In the genomic region with DNA sequence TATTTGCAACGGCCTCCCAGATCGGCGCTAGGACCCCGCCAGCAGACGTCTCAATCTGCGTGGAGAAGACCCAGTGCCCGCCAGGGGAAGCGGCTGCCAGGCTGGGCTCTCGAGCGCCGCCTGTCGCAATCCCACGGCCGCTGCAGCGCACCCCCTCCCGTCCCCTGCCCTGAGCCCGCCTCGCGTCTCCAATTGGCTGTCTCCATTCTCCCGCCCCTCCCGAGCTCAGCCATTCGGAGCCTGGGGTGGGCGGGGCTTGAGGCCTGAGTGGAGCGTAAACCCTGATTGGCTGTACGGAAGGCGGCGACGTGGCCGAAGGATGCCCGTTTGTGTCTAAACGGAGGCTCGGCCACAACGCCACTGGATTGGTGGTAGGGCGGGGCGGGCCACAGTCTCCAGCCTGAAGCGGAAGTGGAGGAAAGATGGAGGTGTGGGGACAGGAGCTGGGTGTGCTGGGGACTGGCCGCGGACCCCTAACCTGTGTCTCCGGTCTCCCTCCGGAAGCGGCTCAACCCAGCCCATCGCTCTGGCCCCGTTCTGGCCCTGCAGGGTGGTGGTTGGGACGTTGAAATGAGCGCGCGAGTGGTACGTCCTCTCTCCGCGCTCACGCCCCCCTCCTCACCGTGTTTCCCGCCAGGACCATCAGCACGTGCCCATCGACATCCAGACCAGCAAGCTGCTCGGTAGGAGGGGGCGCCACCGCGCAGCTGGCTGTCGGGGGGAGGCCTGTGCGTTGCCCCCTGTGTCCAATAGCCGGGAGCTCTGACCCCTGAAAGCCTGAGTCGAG, we compare ENCODE assay signal across 7 cellular contexts. TPM values are rescaled to one million over a fixed set of nuclear protein-coding genes. Genes with fewer than 3 reads are reported as not detected.
DNase-seq lines count a peak whose midpoint lies in the region; ATAC-seq and TF ChIP-seq lines count a peak whose summit lies in the region.

Gene CDK5RAP3 (plus strand): TSS at position 389 of the 787 bp plus-strand sequence. CDS start 34 bp downstream, at position 423.

- ATAC-seq in GM18502 (IDR thresholded peaks at IDR 0.05; ENCODE audit: poor library complexity, unreplicated experiment) (peak; percentile 96), HG02973 (IDR thresholded peaks at IDR 0.05; ENCODE audit: unreplicated experiment) (peak; percentile 96)

- H3K4me3 ChIP-seq in hepatocyte, result peak within 1 kb of the TSS; percentile 34

- no peaks in the 10 kb centered on the region for H4K20me1 ChIP-seq in hepatocyte (ENCODE audit: insufficient read depth, poor library complexity, severe bottlenecking)

- no peaks in the 10 kb centered on the region for H3K9me3 ChIP-seq in hepatocyte (ENCODE audit: low read depth)

- TF ChIP-seq CTCF in hepatocyte (IDR thresholded peaks at IDR 0.05; ENCODE audit: poor library complexity), result peak; percentile 87

- H2AFZ ChIP-seq in hepatocyte, result peak within 1 kb of the TSS; percentile 45

- WGBS in hepatocyte (ENCODE audit: low lambda C conversion rate, missing lambda C conversion rate), result 3% methylated on average over 62 of the region's 63 CpGs

- no peaks in the 10 kb centered on the region for H3K36me3 ChIP-seq in hepatocyte (replicated peaks; ENCODE audit: insufficient read depth, low read depth)

- DNase-seq in NCI-H2029 (lab: John Stamatoyannopoulos, UW) (peak; percentile 98), T-helper 9 cell (peak; percentile 98), astrocyte of the hippocampus (ENCODE audit: low read depth, low spot score) (peak; percentile 100), hepatocyte (ENCODE audit: low spot score) (peak; percentile 100), retina (peak; percentile 99)

- peak within 1 kb of the TSS; percentile 62 for H3K27ac ChIP-seq in hepatocyte

- peak within 1 kb of the TSS; percentile 92 for H3K4me2 ChIP-seq in hepatocyte

- no peaks in the 10 kb centered on the region for H3K27me3 ChIP-seq in hepatocyte

- peaks cover 17% of the 10 kb centered on the region for H3K79me2 ChIP-seq in hepatocyte

- H3K4me1 ChIP-seq in hepatocyte (ENCODE audit: insufficient read depth), result peaks cover 36% of the 10 kb centered on the region

- H3K9me2 ChIP-seq in hepatocyte (replicated peaks; ENCODE audit: insufficient read depth), result no peaks in the 10 kb centered on the region

RNA-seq across cellular contexts. Expression of gene CDK5RAP3, which starts in this region (rescaled TPM):
- 88.9 and 124 TPM in 2 replicates for total RNA-seq in hepatocyte
- 179 and 236 TPM in 2 replicates for polyA plus RNA-seq in hepatocyte

Comparison
In these comparisons a context has a peak if more than half of its experiments do, and no peak if none do; other contexts are left out.
1. Peak in every context shown above with its lines: DNase-seq, ATAC-seq, H3K4me3 ChIP-seq and H3K27ac ChIP-seq.